1 cellular context compared by ENCODE assay signal in the genomic region with DNA sequence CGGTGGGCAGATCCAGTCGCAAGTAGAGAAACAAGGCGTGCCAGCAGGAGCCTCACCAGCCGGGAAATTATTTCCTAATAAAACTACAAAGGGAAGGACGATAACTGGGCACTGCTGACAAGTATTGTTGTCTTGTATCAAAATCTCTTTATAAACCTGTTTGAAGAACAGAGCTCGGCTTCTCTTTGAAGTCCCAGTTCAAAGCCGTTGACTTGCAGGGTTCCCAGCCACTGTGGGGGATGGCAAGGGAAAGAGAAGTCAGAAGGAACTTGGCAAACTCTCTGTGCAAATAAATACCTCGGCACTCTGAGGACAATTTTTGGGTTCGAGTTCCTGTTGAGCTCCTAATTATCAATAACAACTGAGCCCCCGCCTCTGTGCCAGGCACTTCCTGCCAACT.
TF ChIP-seq lines count a peak whose summit lies in the region.

No MANE protein-coding gene starts in this region.

TF ChIP-seq in HepG2, 621 proteins besides CTCF, POLR2A, EP300 and RAD21 (continued from another document and continues in another):
- TF ChIP-seq, protein P1, sequence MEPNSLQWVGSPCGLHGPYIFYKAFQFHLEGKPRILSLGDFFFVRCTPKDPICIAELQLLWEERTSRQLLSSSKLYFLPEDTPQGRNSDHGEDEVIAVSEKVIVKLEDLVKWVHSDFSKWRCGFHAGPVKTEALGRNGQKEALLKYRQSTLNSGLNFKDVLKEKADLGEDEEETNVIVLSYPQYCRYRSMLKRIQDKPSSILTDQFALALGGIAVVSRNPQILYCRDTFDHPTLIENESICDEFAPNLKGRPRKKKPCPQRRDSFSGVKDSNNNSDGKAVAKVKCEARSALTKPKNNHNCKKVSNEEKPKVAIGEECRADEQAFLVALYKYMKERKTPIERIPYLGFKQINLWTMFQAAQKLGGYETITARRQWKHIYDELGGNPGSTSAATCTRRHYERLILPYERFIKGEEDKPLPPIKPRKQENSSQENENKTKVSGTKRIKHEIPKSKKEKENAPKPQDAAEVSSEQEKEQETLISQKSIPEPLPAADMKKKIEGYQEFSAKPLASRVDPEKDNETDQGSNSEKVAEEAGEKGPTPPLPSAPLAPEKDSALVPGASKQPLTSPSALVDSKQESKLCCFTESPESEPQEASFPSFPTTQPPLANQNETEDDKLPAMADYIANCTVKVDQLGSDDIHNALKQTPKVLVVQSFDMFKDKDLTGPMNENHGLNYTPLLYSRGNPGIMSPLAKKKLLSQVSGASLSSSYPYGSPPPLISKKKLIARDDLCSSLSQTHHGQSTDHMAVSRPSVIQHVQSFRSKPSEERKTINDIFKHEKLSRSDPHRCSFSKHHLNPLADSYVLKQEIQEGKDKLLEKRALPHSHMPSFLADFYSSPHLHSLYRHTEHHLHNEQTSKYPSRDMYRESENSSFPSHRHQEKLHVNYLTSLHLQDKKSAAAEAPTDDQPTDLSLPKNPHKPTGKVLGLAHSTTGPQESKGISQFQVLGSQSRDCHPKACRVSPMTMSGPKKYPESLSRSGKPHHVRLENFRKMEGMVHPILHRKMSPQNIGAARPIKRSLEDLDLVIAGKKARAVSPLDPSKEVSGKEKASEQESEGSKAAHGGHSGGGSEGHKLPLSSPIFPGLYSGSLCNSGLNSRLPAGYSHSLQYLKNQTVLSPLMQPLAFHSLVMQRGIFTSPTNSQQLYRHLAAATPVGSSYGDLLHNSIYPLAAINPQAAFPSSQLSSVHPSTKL (CRISPR knock-in tag; IDR thresholded peaks at IDR 0.05) = peak; percentile 74; the same call in 1 of the 2 replicates
- TF ChIP-seq, protein P2, sequence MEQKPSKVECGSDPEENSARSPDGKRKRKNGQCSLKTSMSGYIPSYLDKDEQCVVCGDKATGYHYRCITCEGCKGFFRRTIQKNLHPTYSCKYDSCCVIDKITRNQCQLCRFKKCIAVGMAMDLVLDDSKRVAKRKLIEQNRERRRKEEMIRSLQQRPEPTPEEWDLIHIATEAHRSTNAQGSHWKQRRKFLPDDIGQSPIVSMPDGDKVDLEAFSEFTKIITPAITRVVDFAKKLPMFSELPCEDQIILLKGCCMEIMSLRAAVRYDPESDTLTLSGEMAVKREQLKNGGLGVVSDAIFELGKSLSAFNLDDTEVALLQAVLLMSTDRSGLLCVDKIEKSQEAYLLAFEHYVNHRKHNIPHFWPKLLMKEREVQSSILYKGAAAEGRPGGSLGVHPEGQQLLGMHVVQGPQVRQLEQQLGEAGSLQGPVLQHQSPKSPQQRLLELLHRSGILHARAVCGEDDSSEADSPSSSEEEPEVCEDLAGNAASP (CRISPR knock-in tag; IDR thresholded peaks at IDR 0.05; ENCODE audit: borderline replicate concordance) = peak; percentile 53; the same call in 1 of the 2 replicates
- no peak for TF ChIP-seq RCOR2 (CRISPR knock-in tag; IDR thresholded peaks at IDR 0.05)
- no peak for TF ChIP-seq ZNF749 (CRISPR knock-in tag; IDR thresholded peaks at IDR 0.05; ENCODE audit: borderline replicate concordance)
- TF ChIP-seq REL (CRISPR knock-in tag; conservative IDR thresholded peaks at IDR 0.05) = no peak
- TF ChIP-seq SOX13 (IDR thresholded peaks at IDR 0.05) = peak; percentile 54; the same call in 1 of the 2 replicates
- TF ChIP-seq SOX13 (CRISPR knock-in tag; conservative IDR thresholded peaks at IDR 0.05 in 1 of 2, IDR thresholded peaks at IDR 0.05 in 1 of 2) = peak in 1 of 2 experiments; percentile 94; a peak in 2 of 4 replicates
- TF ChIP-seq, protein P3, sequence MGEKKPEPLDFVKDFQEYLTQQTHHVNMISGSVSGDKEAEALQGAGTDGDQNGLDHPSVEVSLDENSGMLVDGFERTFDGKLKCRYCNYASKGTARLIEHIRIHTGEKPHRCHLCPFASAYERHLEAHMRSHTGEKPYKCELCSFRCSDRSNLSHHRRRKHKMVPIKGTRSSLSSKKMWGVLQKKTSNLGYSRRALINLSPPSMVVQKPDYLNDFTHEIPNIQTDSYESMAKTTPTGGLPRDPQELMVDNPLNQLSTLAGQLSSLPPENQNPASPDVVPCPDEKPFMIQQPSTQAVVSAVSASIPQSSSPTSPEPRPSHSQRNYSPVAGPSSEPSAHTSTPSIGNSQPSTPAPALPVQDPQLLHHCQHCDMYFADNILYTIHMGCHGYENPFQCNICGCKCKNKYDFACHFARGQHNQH (CRISPR knock-in tag; IDR thresholded peaks at IDR 0.05) = 0 out of 2 replicates have a peak, but pooled peaks have one; percentile 23
- TF ChIP-seq, protein P4, sequence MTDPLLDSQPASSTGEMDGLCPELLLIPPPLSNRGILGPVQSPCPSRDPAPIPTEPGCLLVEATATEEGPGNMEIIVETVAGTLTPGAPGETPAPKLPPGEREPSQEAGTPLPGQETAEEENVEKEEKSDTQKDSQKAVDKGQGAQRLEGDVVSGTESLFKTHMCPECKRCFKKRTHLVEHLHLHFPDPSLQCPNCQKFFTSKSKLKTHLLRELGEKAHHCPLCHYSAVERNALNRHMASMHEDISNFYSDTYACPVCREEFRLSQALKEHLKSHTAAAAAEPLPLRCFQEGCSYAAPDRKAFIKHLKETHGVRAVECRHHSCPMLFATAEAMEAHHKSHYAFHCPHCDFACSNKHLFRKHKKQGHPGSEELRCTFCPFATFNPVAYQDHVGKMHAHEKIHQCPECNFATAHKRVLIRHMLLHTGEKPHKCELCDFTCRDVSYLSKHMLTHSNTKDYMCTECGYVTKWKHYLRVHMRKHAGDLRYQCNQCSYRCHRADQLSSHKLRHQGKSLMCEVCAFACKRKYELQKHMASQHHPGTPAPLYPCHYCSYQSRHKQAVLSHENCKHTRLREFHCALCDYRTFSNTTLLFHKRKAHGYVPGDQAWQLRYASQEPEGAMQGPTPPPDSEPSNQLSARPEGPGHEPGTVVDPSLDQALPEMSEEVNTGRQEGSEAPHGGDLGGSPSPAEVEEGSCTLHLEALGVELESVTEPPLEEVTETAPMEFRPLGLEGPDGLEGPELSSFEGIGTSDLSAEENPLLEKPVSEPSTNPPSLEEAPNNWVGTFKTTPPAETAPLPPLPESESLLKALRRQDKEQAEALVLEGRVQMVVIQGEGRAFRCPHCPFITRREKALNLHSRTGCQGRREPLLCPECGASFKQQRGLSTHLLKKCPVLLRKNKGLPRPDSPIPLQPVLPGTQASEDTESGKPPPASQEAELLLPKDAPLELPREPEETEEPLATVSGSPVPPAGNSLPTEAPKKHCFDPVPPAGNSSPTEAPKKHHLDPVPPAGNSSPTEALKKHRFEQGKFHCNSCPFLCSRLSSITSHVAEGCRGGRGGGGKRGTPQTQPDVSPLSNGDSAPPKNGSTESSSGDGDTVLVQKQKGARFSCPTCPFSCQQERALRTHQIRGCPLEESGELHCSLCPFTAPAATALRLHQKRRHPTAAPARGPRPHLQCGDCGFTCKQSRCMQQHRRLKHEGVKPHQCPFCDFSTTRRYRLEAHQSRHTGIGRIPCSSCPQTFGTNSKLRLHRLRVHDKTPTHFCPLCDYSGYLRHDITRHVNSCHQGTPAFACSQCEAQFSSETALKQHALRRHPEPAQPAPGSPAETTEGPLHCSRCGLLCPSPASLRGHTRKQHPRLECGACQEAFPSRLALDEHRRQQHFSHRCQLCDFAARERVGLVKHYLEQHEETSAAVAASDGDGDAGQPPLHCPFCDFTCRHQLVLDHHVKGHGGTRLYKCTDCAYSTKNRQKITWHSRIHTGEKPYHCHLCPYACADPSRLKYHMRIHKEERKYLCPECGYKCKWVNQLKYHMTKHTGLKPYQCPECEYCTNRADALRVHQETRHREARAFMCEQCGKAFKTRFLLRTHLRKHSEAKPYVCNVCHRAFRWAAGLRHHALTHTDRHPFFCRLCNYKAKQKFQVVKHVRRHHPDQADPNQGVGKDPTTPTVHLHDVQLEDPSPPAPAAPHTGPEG (CRISPR knock-in tag; IDR thresholded peaks at IDR 0.05) = no peak
- TF ChIP-seq RXRA (CRISPR knock-in tag; IDR thresholded peaks at IDR 0.05) = peak; percentile 31; the same call in 1 of the 2 replicates
- 0 out of 2 replicates have a peak, but pooled peaks have one; percentile 25 for TF ChIP-seq TBX2 (CRISPR knock-in tag; IDR thresholded peaks at IDR 0.05; ENCODE audit: borderline replicate concordance)
- TF ChIP-seq KAT8 (CRISPR knock-in tag; IDR thresholded peaks at IDR 0.05) = no peak
- TF ChIP-seq, protein P5, sequence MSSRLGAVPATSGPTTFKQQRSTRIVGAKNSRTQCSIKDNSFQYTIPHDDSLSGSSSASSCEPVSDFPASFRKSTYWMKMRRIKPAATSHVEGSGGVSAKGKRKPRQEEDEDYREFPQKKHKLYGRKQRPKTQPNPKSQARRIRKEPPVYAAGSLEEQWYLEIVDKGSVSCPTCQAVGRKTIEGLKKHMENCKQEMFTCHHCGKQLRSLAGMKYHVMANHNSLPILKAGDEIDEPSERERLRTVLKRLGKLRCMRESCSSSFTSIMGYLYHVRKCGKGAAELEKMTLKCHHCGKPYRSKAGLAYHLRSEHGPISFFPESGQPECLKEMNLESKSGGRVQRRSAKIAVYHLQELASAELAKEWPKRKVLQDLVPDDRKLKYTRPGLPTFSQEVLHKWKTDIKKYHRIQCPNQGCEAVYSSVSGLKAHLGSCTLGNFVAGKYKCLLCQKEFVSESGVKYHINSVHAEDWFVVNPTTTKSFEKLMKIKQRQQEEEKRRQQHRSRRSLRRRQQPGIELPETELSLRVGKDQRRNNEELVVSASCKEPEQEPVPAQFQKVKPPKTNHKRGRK (CRISPR knock-in tag; IDR thresholded peaks at IDR 0.05) = no peak
- TF ChIP-seq, protein P6, sequence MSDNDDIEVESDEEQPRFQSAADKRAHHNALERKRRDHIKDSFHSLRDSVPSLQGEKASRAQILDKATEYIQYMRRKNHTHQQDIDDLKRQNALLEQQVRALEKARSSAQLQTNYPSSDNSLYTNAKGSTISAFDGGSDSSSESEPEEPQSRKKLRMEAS (IDR thresholded peaks at IDR 0.05) = no peak
- TF ChIP-seq FOXA3 (CRISPR knock-in tag; IDR thresholded peaks at IDR 0.05) = 0 out of 2 replicates have a peak, but pooled peaks have one; percentile 33
- TF ChIP-seq, protein P7, sequence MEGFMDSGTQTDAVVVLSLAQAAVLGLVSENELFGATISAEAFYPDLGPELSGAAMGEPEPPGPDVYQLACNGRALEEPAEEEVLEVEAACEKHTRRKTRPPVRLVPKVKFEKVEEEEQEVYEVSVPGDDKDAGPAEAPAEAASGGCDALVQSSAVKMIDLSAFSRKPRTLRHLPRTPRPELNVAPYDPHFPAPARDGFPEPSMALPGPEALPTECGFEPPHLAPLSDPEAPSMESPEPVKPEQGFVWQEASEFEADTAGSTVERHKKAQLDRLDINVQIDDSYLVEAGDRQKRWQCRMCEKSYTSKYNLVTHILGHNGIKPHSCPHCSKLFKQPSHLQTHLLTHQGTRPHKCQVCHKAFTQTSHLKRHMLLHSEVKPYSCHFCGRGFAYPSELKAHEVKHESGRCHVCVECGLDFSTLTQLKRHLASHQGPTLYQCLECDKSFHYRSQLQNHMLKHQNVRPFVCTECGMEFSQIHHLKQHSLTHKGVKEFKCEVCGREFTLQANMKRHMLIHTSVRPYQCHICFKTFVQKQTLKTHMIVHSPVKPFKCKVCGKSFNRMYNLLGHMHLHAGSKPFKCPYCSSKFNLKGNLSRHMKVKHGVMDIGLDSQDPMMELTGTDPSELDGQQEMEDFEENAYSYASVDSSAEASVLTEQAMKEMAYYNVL (CRISPR knock-in tag; IDR thresholded peaks at IDR 0.05; ENCODE audit: borderline replicate concordance) = 0 out of 2 replicates have a peak, but pooled peaks have one; percentile 46
- no peak for TF ChIP-seq ZBTB3 (CRISPR knock-in tag; IDR thresholded peaks at IDR 0.05; ENCODE audit: borderline replicate concordance, low read depth)
- no peak for TF ChIP-seq IRX3 (CRISPR knock-in tag; IDR thresholded peaks at IDR 0.05; ENCODE audit: borderline replicate concordance, low read depth)
- TF ChIP-seq GFI1 (CRISPR knock-in tag; IDR thresholded peaks at IDR 0.05; ENCODE audit: borderline replicate concordance) = no peak
- TF ChIP-seq FOXC1 (CRISPR knock-in tag; IDR thresholded peaks at IDR 0.05; ENCODE audit: borderline replicate concordance) = no peak
- no peak for TF ChIP-seq KLF6 (CRISPR knock-in tag; IDR thresholded peaks at IDR 0.05)
- TF ChIP-seq ZNF670 (CRISPR knock-in tag; IDR thresholded peaks at IDR 0.05; ENCODE audit: borderline replicate concordance) = no peak
- TF ChIP-seq RARA (CRISPR knock-in tag; IDR thresholded peaks at IDR 0.05) = peak; percentile 60
- TF ChIP-seq, protein P8, sequence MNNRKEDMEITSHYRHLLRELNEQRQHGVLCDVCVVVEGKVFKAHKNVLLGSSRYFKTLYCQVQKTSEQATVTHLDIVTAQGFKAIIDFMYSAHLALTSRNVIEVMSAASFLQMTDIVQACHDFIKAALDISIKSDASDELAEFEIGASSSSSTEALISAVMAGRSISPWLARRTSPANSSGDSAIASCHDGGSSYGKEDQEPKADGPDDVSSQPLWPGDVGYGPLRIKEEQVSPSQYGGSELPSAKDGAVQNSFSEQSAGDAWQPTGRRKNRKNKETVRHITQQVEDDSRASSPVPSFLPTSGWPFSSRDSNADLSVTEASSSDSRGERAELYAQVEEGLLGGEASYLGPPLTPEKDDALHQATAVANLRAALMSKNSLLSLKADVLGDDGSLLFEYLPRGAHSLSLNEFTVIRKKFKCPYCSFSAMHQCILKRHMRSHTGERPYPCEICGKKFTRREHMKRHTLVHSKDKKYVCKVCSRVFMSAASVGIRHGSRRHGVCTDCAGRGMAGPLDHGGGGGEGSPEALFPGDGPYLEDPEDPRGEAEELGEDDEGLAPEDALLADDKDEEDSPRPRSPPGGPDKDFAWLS (CRISPR knock-in tag; IDR thresholded peaks at IDR 0.05; ENCODE audit: borderline replicate concordance) = no peak
- peak; percentile 36; the same call in 1 of the 2 replicates for TF ChIP-seq PHF21A (CRISPR knock-in tag; IDR thresholded peaks at IDR 0.05)
- TF ChIP-seq, protein P9, sequence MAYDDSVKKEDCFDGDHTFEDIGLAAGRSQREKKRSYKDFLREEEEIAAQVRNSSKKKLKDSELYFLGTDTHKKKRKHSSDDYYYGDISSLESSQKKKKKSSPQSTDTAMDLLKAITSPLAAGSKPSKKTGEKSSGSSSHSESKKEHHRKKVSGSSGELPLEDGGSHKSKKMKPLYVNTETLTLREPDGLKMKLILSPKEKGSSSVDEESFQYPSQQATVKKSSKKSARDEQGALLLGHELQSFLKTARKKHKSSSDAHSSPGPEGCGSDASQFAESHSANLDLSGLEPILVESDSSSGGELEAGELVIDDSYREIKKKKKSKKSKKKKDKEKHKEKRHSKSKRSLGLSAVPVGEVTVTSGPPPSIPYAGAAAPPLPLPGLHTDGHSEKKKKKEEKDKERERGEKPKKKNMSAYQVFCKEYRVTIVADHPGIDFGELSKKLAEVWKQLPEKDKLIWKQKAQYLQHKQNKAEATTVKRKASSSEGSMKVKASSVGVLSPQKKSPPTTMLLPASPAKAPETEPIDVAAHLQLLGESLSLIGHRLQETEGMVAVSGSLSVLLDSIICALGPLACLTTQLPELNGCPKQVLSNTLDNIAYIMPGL (CRISPR knock-in tag; IDR thresholded peaks at IDR 0.05; ENCODE audit: borderline replicate concordance in 1 of 2, low read depth in 1 of 2) = no peak
- TF ChIP-seq HNF4A (CRISPR knock-in tag; IDR thresholded peaks at IDR 0.05) = peak; percentile 15; the same call in 1 of the 2 replicates
- TF ChIP-seq RXRB (CRISPR knock-in tag; IDR thresholded peaks at IDR 0.05; ENCODE audit: borderline replicate concordance) = peak; percentile 43; the same call in 1 of the 2 replicates
- TF ChIP-seq, protein P10, sequence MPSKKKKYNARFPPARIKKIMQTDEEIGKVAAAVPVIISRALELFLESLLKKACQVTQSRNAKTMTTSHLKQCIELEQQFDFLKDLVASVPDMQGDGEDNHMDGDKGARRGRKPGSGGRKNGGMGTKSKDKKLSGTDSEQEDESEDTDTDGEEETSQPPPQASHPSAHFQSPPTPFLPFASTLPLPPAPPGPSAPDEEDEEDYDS (CRISPR knock-in tag; IDR thresholded peaks at IDR 0.05) = no peak
- TF ChIP-seq TOE1 (CRISPR knock-in tag; IDR thresholded peaks at IDR 0.05) = no peak
- peak; percentile 56; the same call in 1 of the 2 replicates for TF ChIP-seq GATAD2A (CRISPR knock-in tag; IDR thresholded peaks at IDR 0.05)
- TF ChIP-seq TAF15 (IDR thresholded peaks at IDR 0.05; ENCODE audit: low read depth, low read length, poor library complexity, severe bottlenecking) = no peak
